In genomic region chr6:53544050-53544499, GRCh38 we compare ENCODE assay signal across 8 cellular contexts. TPM values are rescaled to one million over a fixed set of nuclear protein-coding genes. Genes with fewer than 3 reads are reported as not detected.
DNase-seq lines count a peak whose midpoint lies in the region; ATAC-seq lines count a peak whose summit lies in the region.

No MANE protein-coding gene starts in this region.

- no peaks in the 10 kb centered on the region for H3K9me3 ChIP-seq in mononuclear cell (ENCODE audit: low read depth, low read length)

- DNase-seq in DMS53 (lab: John Stamatoyannopoulos, UW) (peak; percentile 57), DMS53 treated with DMSO at 0.1 percent for 48 hours (lab: John Stamatoyannopoulos, UW; ENCODE audit: unreplicated experiment) (no peak), NCI-H748 treated with DMSO at 0.1 percent for 48 hours (lab: John Stamatoyannopoulos, UW) (peak; percentile 39), caudate nucleus (lab: John Stamatoyannopoulos, UW) (peak in 5 of 61 donors; percentile 43 to 59 (median 52)), MV-4-11 (lab: John Stamatoyannopoulos, UW) (no peak)

- H3K27ac ChIP-seq in caudate nucleus (ENCODE audit: low read depth, low read length), result peak overlapping the region; percentile 95

- H3K4me1 ChIP-seq in mononuclear cell (ENCODE audit: insufficient read depth, low read length), result peaks cover 39% of the 10 kb centered on the region

- no peaks in the 10 kb centered on the region for H3K27me3 ChIP-seq in mononuclear cell (ENCODE audit: insufficient read depth, low read length)

- no peak for ATAC-seq in HG02678 (IDR thresholded peaks at IDR 0.05; ENCODE audit: unreplicated experiment)
- no peak for ATAC-seq in HG03354 (IDR thresholded peaks at IDR 0.05; ENCODE audit: poor library complexity, severe bottlenecking, unreplicated experiment)

- peak overlapping the region; percentile 78 for H3K4me3 ChIP-seq in mononuclear cell (ENCODE audit: low read length)

RNA-seq across cellular contexts. Expression of gene GCLC, which starts 0.8 kb away (rescaled TPM):
- total RNA-seq in mononuclear cell, result 19.5 TPM

Comparison
In these comparisons a context has a peak if more than half of its experiments do, and no peak if none do; other contexts are left out.
1. DNase-seq: peak in DMS53 (single experiment) and NCI-H748 treated with DMSO at 0.1 percent for 48 hours (single experiment); none in DMS53 treated with DMSO at 0.1 percent for 48 hours (single experiment) and MV-4-11 (single experiment).